7 cellular contexts compared by ENCODE assay signal in the genomic region with DNA sequence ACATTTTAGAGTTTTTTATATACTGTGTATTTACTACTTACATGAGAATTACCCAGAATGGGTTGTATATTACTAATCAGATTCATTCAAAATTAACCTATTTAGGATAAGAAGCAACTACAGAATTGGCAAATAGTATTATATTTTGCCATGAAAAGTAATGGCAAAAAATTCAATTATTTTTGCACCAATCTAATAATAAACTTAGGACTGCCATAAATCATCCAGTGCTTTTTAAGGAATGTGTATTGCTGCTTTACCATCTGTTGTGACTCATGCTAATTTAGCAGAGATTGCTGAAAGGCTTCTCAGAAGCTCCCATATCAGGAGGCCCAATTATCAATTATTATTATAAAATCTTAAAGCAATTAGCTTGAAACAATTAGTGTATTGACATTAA. TPM values are rescaled to one million over a fixed set of nuclear protein-coding genes. Genes with fewer than 3 reads are reported as not detected.
"Had no signal": no experiment of that assay in that cellular context is flagged by ENCODE, and none has a peak within 500 bp of the region (broad histone marks: within the 10 kb centered on the region; RNA-seq: fewer than 3 reads in every experiment).

No MANE protein-coding gene starts in this region.

- FAIRE-seq: GM12878, GM12891, GM12892, GM18507, GM19239 had no signal

- H3K4me3 ChIP-seq: GM12878 had no signal

- DNase-seq: GDM1, GF-D8 had no signal

- ATAC-seq: GM12878 had no signal

RNA-seq across cellular contexts. Expression of a gene that starts 24.0 kb away (rescaled TPM):
- total RNA-seq: GM12878 had no signal
- polyA plus RNA-seq: GM12878 had no signal
